Comparison of ENCODE assay signal across 27 cellular contexts in the genomic region with DNA sequence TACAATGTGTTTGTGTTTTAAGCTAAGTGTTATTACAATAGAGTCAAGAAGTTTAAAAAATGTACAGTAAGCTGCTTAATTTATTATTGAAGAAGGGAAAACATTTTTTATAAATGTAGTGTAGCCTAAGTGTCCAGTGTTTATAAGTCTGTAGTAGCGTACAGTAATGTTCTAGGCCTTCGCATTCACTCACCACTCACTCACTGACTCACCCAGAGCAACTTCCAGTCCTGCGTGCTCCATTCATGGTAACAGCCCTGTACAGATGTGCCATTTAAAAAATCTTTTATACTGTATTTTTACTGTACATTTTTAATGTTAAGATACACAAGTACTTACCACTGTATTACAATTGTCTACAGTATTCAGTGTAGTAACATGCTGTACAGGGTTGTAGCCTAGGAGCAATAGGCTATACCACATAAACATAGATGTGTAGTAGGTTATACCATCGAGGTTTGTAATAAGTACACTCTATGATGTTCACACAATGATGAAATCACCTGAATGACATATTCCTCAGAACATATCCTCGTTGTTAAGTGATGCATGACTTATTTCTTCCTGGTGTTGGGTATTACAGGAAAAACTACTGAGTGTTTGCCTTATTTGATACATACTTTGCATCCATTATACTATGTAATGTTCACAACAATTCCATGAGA.
DNase-seq lines count a peak whose midpoint lies in the region; ATAC-seq and TF ChIP-seq lines count a peak whose summit lies in the region.
"Had no signal": no experiment of that assay in that cellular context is flagged by ENCODE, and none has a peak within 500 bp of the region (broad histone marks: within the 10 kb centered on the region; RNA-seq: fewer than 3 reads in every experiment).

No MANE protein-coding gene starts in this region.

- no peak overlapping the region for H2BK15ac ChIP-seq in H9 (ENCODE audit: low read depth, low read length)

- no peak overlapping the region for H4K91ac ChIP-seq in H9 (ENCODE audit: insufficient read length, low read depth, low read length)

- TF ChIP-seq CTCF in astrocyte of the spinal cord (IDR thresholded peaks at IDR 0.05; ENCODE audit: low read depth, low read length) (no peak), H9 (conservative IDR thresholded peaks at IDR 0.05) (no peak)
- TF ChIP-seq CTCF in activated CD8-positive, alpha-beta T cell treated with anti-CD3 and anti-CD28 coated beads for 36 hours (IDR thresholded peaks at IDR 0.05): no peak

- H3K4ac ChIP-seq in H9 (ENCODE audit: low read depth, low read length): no peak overlapping the region

- no peaks in the 10 kb centered on the region for H3K27me3 Mint-ChIP-seq in H9 (ENCODE audit: low read depth)
- no peaks in the 10 kb centered on the region for H3K27me3 Mint-ChIP-seq in activated CD8-positive, alpha-beta T cell treated with anti-CD3 and anti-CD28 coated beads for 36 hours
- H3K27me3 Mint-ChIP-seq: activated CD4-positive, alpha-beta T cell treated with anti-CD3 and anti-CD28 coated beads, Interleukin-2, amount 10 ng/mL, durations not matched to agents 7 days and 5 days; activated naive CD4-positive, alpha-beta T cell treated with anti-CD3 and anti-CD28 coated beads, Interleukin-2, amount 10 ng/mL, durations not matched to agents 7 days and 5 days; central memory CD8-positive, alpha-beta T cell; naive thymus-derived CD4-positive, alpha-beta T cell had no signal

- no peaks in the 10 kb centered on the region for H3K36me3 Mint-ChIP-seq in H9 (ENCODE audit: insufficient read depth in 1 of 3, low read depth in 3 of 3)
- H3K36me3 Mint-ChIP-seq in activated CD8-positive, alpha-beta T cell treated with anti-CD3 and anti-CD28 coated beads for 36 hours (ENCODE audit: low read depth): no peaks in the 10 kb centered on the region
- H3K36me3 Mint-ChIP-seq: activated naive CD4-positive, alpha-beta T cell treated with anti-CD3 and anti-CD28 coated beads, Interleukin-2, amount 10 ng/mL, durations not matched to agents 7 days and 5 days; naive thymus-derived CD4-positive, alpha-beta T cell had no signal

- no CpG with 5 or more reads among the region's 5 CpGs for WGBS in H9 (ENCODE audit: extremely low coverage, insufficient read length, low lambda C conversion rate)

- POLR2A ChIA-PET in activated CD8-positive, alpha-beta T cell treated with anti-CD3 and anti-CD28 coated beads for 36 hours (lab: Charles Lee): no interaction called here

- no peak overlapping the region for H3T11ph ChIP-seq in H9 (ENCODE audit: low read length)

- no peak overlapping the region for H3K9ac ChIP-seq in H9 (ENCODE audit: extremely low read depth, insufficient read length, low read length)
- H3K9ac ChIP-seq: BLaER1 treated with 17β-estradiol and CSF1 and Interleukin-3, amounts not matched to agents 10 nM and 100 nM had no signal

- H2BK5ac ChIP-seq in H9 (ENCODE audit: insufficient read length, low read length): no peak overlapping the region

- H3K9me3 Mint-ChIP-seq in H9: no peaks in the 10 kb centered on the region; a peak in 1 of 5 replicates
- H3K9me3 Mint-ChIP-seq in activated CD8-positive, alpha-beta T cell treated with anti-CD3 and anti-CD28 coated beads for 36 hours: no peaks in the 10 kb centered on the region
- H3K9me3 Mint-ChIP-seq: activated CD4-positive, alpha-beta T cell treated with anti-CD3 and anti-CD28 coated beads, Interleukin-2, amount 10 ng/mL, durations not matched to agents 7 days and 5 days; activated naive CD4-positive, alpha-beta T cell treated with anti-CD3 and anti-CD28 coated beads, Interleukin-2, amount 10 ng/mL, durations not matched to agents 7 days and 5 days; central memory CD8-positive, alpha-beta T cell; T-helper 2 cell treated with Interferon-gamma antibody and Interleukin-4, amounts not matched to agents 5 μg/mL and 100 μg/mL, for 36 hours had no signal

- no peak overlapping the region for H2BK12ac ChIP-seq in H9 (ENCODE audit: insufficient read length, low read depth, low read length)

- peaks cover 0 to 5% of the 10 kb centered on the region in 2 experiments; a peak in 2 of 4 replicates for H3K4me1 Mint-ChIP-seq in H9
- peaks cover 2% of the 10 kb centered on the region for H3K4me1 Mint-ChIP-seq in activated CD8-positive, alpha-beta T cell treated with anti-CD3 and anti-CD28 coated beads for 36 hours (ENCODE audit: low read depth)
- H3K4me1 Mint-ChIP-seq: activated CD4-positive, alpha-beta T cell treated with anti-CD3 and anti-CD28 coated beads, Interleukin-2, amount 10 ng/mL, durations not matched to agents 7 days and 5 days; activated naive CD4-positive, alpha-beta T cell treated with anti-CD3 and anti-CD28 coated beads, Interleukin-2, amount 10 ng/mL, durations not matched to agents 7 days and 5 days had no signal

- no peaks in the 10 kb centered on the region for H3K9me3 ChIP-seq in H9 (ENCODE audit: control insufficient read depth, low read depth, low read length)
- H3K9me3 ChIP-seq: BLaER1 treated with 17β-estradiol and CSF1 and Interleukin-3, amounts not matched to agents 10 nM and 100 nM; testis had no signal

- H3K4me3 ChIP-seq in astrocyte of the spinal cord (ENCODE audit: low read depth, low read length): no peak overlapping the region
- H3K4me3 ChIP-seq: BLaER1 treated with 17β-estradiol and CSF1 and Interleukin-3, amounts not matched to agents 10 nM and 100 nM; testis had no signal

- H4K8ac ChIP-seq in H9 (replicated peaks; ENCODE audit: insufficient read length, low read depth, low read length): no peak overlapping the region

- H3K23ac ChIP-seq in H9 (ENCODE audit: insufficient read length, low read depth, low read length): no peak overlapping the region

- H4K20me1 ChIP-seq in H9 (ENCODE audit: control insufficient read depth, insufficient read depth, insufficient read length): no peaks in the 10 kb centered on the region
- H4K20me1 ChIP-seq: BLaER1 treated with 17β-estradiol and CSF1 and Interleukin-3, amounts not matched to agents 10 nM and 100 nM had no signal

- no peak overlapping the region for H2AFZ ChIP-seq in H9 (ENCODE audit: low read length)

- H3K23me2 ChIP-seq in H9 (ENCODE audit: insufficient read length, low read depth, low read length, poor library complexity, severe bottlenecking): no peaks in the 10 kb centered on the region

- intact Hi-C loops in activated CD8-positive, alpha-beta T cell treated with anti-CD3 and anti-CD28 coated beads for 36 hours (cut with micrococcal nuclease): no loop called here

- H3K27ac ChIP-seq in H9 (ENCODE audit: insufficient read length, low read depth, low read length): no peak overlapping the region
- H3K27ac ChIP-seq: BLaER1 treated with 17β-estradiol and CSF1 and Interleukin-3, amounts not matched to agents 10 nM and 100 nM; RWPE1; testis; VCaP had no signal

- H3K4me2 ChIP-seq in H9 (ENCODE audit: insufficient read depth, insufficient read length, low read length): no peak overlapping the region

- H3K79me1 ChIP-seq in H9 (ENCODE audit: insufficient read depth, low read depth, low read length, poor library complexity, severe bottlenecking): no peaks in the 10 kb centered on the region

- H2AK5ac ChIP-seq in H9 (ENCODE audit: insufficient read length, low read length): no peak overlapping the region

- CTCF ChIA-PET in activated CD8-positive, alpha-beta T cell treated with anti-CD3 and anti-CD28 coated beads for 36 hours (lab: Charles Lee): no interaction called here

- H3K79me2 ChIP-seq in H9 (ENCODE audit: insufficient read depth, low read length): no peaks in the 10 kb centered on the region

- H3K4me1 ChIP-seq in H9 (ENCODE audit: insufficient read depth, low read length): no peaks in the 10 kb centered on the region
- H3K4me1 ChIP-seq: testis had no signal

- no peak overlapping the region for H3K14ac ChIP-seq in H9 (ENCODE audit: insufficient read depth, low read length)

- no peak overlapping the region for H3K4me3 Mint-ChIP-seq in H9
- H3K4me3 Mint-ChIP-seq in activated CD8-positive, alpha-beta T cell treated with anti-CD3 and anti-CD28 coated beads for 36 hours: no peak overlapping the region
- H3K4me3 Mint-ChIP-seq: activated CD4-positive, alpha-beta T cell treated with anti-CD3 and anti-CD28 coated beads, Interleukin-2, amount 10 ng/mL, durations not matched to agents 7 days and 5 days; activated naive CD4-positive, alpha-beta T cell treated with anti-CD3 and anti-CD28 coated beads, Interleukin-2, amount 10 ng/mL, durations not matched to agents 7 days and 5 days; central memory CD8-positive, alpha-beta T cell; naive thymus-derived CD4-positive, alpha-beta T cell; T-helper 2 cell treated with Interferon-gamma antibody and Interleukin-4, amounts not matched to agents 5 μg/mL and 100 μg/mL, for 36 hours had no signal

- H4K5ac ChIP-seq in H9 (ENCODE audit: insufficient read length, low read depth, low read length): no peak overlapping the region

- ATAC-seq in activated CD8-positive, alpha-beta T cell treated with anti-CD3 and anti-CD28 coated beads for 36 hours: no peak
- ATAC-seq: HCT116; left lobe of liver; naive thymus-derived CD4-positive, alpha-beta T cell; SK-N-SH treated with all-trans-retinoic acid at 6 μM for 48 hours had no signal

- H3K18ac ChIP-seq in H9 (ENCODE audit: insufficient read length, low read depth, low read length): no peak overlapping the region

- DNase-seq in EH (ENCODE audit: low read depth) (peak; percentile 40), LHCN-M2 (ENCODE audit: low read depth) (peak; percentile 53), astrocyte of the spinal cord (ENCODE audit: low read depth, low spot score) (peak; percentile 65), kidney tubule cell (ENCODE audit: low spot score) (peak; percentile 69), H9 (no peak), cortex of kidney (lab: John Stamatoyannopoulos, UW) (no peak)
- no peak for DNase-seq in activated CD8-positive, alpha-beta T cell treated with anti-CD3 and anti-CD28 coated beads for 36 hours
- no peak for DNase-seq in activated CD4-positive, alpha-beta T cell treated with anti-CD3 and anti-CD28 coated beads, Interleukin-2, amount 50 U/mL, for 48 hours
- DNase-seq: activated CD4-positive, alpha-beta T cell treated with anti-CD3 and anti-CD28 coated beads, Interleukin-2, amount 10 ng/mL, durations not matched to agents 7 days and 5 days; activated naive CD4-positive, alpha-beta T cell treated with anti-CD3 and anti-CD28 coated beads, Interleukin-2, amount 10 ng/mL, durations not matched to agents 7 days and 5 days; COR-L47; DND-41; foreskin melanocyte; naive thymus-derived CD4-positive, alpha-beta T cell; NCI-H1417 treated with DMSO at 0.1 percent for 48 hours; NCI-H524; stimulated activated CD4-positive, alpha-beta T cell treated with anti-CD3 and anti-CD28 coated beads, Interleukin-4, amount 100 ng/mL, for 4 hours; stimulated activated naive CD4-positive, alpha-beta T cell; testis had no signal

- no peak overlapping the region for H2BK20ac ChIP-seq in H9 (ENCODE audit: low read depth, low read length, poor library complexity, severe bottlenecking)

- in situ Hi-C loops in astrocyte of the spinal cord (cut with HindIII; ENCODE audit: low sequenced_read_pairs): no loop called here

- H2BK120ac ChIP-seq in H9 (ENCODE audit: low read depth, low read length, poor library complexity, severe bottlenecking): no peak overlapping the region

- no peak overlapping the region for H3K56ac ChIP-seq in H9 (ENCODE audit: insufficient read length, low read depth, low read length)

- H3K27ac Mint-ChIP-seq in H9: no peak overlapping the region
- no peak overlapping the region for H3K27ac Mint-ChIP-seq in activated CD8-positive, alpha-beta T cell treated with anti-CD3 and anti-CD28 coated beads for 36 hours
- H3K27ac Mint-ChIP-seq: activated CD4-positive, alpha-beta T cell treated with anti-CD3 and anti-CD28 coated beads, Interleukin-2, amount 10 ng/mL, durations not matched to agents 7 days and 5 days; activated naive CD4-positive, alpha-beta T cell treated with anti-CD3 and anti-CD28 coated beads, Interleukin-2, amount 10 ng/mL, durations not matched to agents 7 days and 5 days; T-helper 2 cell treated with Interferon-gamma antibody and Interleukin-4, amounts not matched to agents 5 μg/mL and 100 μg/mL, for 36 hours had no signal

- no peaks in the 10 kb centered on the region for H3K27me3 ChIP-seq in H9 (ENCODE audit: insufficient read depth, low read length)
- H3K27me3 ChIP-seq: BLaER1 treated with 17β-estradiol and CSF1 and Interleukin-3, amounts not matched to agents 10 nM and 100 nM; testis had no signal

Comparison
In these comparisons a context has a peak if more than half of its experiments do, and no peak if none do; other contexts are left out.
1. DNase-seq: peak in EH (single experiment), LHCN-M2 (single experiment), astrocyte of the spinal cord (single experiment) and kidney tubule cell (single experiment); none in H9 (single experiment), activated CD8-positive, alpha-beta T cell treated with anti-CD3 and anti-CD28 coated beads for 36 hours (single experiment), cortex of kidney (single experiment) and activated CD4-positive, alpha-beta T cell treated with anti-CD3 and anti-CD28 coated beads, Interleukin-2, amount 50 U/mL, for 48 hours (0 of 2).